Comparison of ENCODE assay signal across 3 cellular contexts in genomic region chr5:61468483-61468865, GRCh38.
TF ChIP-seq lines count a peak whose summit lies in the region.

No MANE protein-coding gene starts in this region.

TF ChIP-seq in SK-N-SH, 30 proteins besides CTCF, POLR2A, EP300 and RAD21:
- no peak for TF ChIP-seq FOSL2 (IDR thresholded peaks at IDR 0.05; ENCODE audit: borderline replicate concordance, low read depth)
- no peak for TF ChIP-seq JUND (IDR thresholded peaks at IDR 0.05)
- no peak for TF ChIP-seq FOXM1 (IDR thresholded peaks at IDR 0.05; ENCODE audit: low read depth)
- no peak for TF ChIP-seq PBX3 (IDR thresholded peaks at IDR 0.05)
- no peak for TF ChIP-seq NRF1 (IDR thresholded peaks at IDR 0.05; ENCODE audit: low read depth, low read length)
- no peak for TF ChIP-seq SMC3 (IDR thresholded peaks at IDR 0.05; ENCODE audit: low read depth, low read length)
- no peak for TF ChIP-seq ELF1 (IDR thresholded peaks at IDR 0.05)
- no peak for TF ChIP-seq USF1 (IDR thresholded peaks at IDR 0.05; ENCODE audit: borderline replicate concordance, low read depth)

TF ChIP-seq in SK-N-SH treated with all-trans-retinoic acid at 6 μM for 48 hours, 23 proteins besides CTCF, POLR2A, EP300 and RAD21:
- no peak for TF ChIP-seq SNAI2 (CRISPR knock-in tag; IDR thresholded peaks at IDR 0.05)
- TF ChIP-seq POU6F1 (CRISPR knock-in tag; IDR thresholded peaks at IDR 0.05; ENCODE audit: borderline replicate concordance, low read depth) = no peak
- TF ChIP-seq ZNF70 (CRISPR knock-in tag; IDR thresholded peaks at IDR 0.05) = no peak
- no peak for TF ChIP-seq ZFP3 (CRISPR knock-in tag; IDR thresholded peaks at IDR 0.05)
- no peak for TF ChIP-seq ESRRG (CRISPR knock-in tag; IDR thresholded peaks at IDR 0.05)

TF ChIP-seq in K562, 482 proteins besides CTCF, POLR2A, EP300 and RAD21:
- TF ChIP-seq THRA (IDR thresholded peaks at IDR 0.05) = no peak
